8 cellular contexts compared by ENCODE assay signal in the genomic region with DNA sequence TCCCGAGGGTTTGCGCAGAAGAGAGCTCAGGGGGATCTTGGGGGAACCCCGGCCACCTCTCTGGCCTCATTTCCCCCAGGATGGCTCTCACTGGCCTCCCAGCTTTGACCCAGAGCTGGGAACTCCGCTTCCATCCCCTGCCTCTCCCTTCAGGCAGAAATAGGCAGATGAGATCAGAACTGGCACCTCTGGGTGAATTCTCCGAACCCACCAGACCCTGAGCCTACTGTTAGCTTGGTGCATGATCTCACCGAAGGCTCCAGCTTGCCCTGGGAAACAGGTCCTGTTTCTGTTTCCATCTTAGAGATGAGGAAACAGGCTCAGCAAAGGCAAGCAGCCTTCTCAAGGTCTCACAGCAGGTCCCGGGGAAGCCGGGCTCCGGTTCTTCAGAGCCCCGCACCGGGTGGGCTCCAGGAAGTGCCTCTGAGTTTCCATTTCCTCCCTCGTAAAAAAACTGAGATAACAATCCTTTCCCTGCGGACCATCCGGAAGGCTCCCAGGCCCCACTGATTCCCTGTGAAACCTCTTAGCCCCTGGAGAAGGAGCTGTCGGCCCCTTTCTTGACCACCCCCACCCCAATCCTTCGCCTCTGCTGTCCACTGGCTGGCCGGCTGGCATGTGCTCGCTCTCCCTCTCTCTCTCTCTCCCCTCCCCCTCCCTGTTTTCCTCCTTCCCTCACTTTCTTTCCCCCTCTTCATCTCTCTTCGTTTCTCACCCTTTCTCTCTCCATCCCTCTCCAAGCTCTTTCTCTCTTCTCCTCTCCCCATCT. TPM values are rescaled to one million over a fixed set of nuclear protein-coding genes. Genes with fewer than 3 reads are reported as not detected.
DNase-seq lines count a peak whose midpoint lies in the region; ATAC-seq, FAIRE-seq and TF ChIP-seq lines count a peak whose summit lies in the region.

No MANE protein-coding gene starts in this region.

- no peak for ATAC-seq in HG03097 (IDR thresholded peaks at IDR 0.05; ENCODE audit: low FRiP score, unreplicated experiment)
- no peak for ATAC-seq in GM21367 (IDR thresholded peaks at IDR 0.05; ENCODE audit: unreplicated experiment)

- no peak for DNase-seq in CD14-positive monocyte (ENCODE audit: low spot score)
- DNase-seq in NCI-H226: peak; percentile 36
- peak; percentile 67 for DNase-seq in endothelial cell (ENCODE audit: low spot score)
- no peak for DNase-seq in KBM-7
- no peak for DNase-seq in H54 (ENCODE audit: insufficient read length, low spot score)

- peaks cover 6% of the 10 kb centered on the region in 2 donors for H3K36me3 Mint-ChIP-seq in CD14-positive monocyte
- H3K36me3 Mint-ChIP-seq in endothelial cell (ENCODE audit: low read depth, unreplicated experiment): peaks cover 39% of the 10 kb centered on the region
- peaks cover 5% of the 10 kb centered on the region for H3K36me3 Mint-ChIP-seq in nephron (ENCODE audit: low read depth)

- no peak for FAIRE-seq in H54 (lab: Jason Lieb, UNC)

- H3K27ac Mint-ChIP-seq in CD14-positive monocyte (peak overlapping the region in 3 of 7 donors; percentile 40 to 68 (median 53)), endothelial cell (ENCODE audit: unreplicated experiment) (peak overlapping the region; percentile 99), nephron (peak overlapping the region; percentile 53 to 99 (median 94))

- H3K27me3 Mint-ChIP-seq in CD14-positive monocyte (ENCODE audit: low read depth in 3 of 3) (peaks cover 16 to 32% (median 25%) of the 10 kb centered on the region in 3 donors), endothelial cell (ENCODE audit: unreplicated experiment) (peaks cover 33% of the 10 kb centered on the region), nephron (ENCODE audit: low read depth) (no peaks in the 10 kb centered on the region)

- H3K4me3 Mint-ChIP-seq in CD14-positive monocyte (peak overlapping the region; percentile 96), endothelial cell (ENCODE audit: unreplicated experiment) (peak overlapping the region; percentile 100), nephron (peak overlapping the region; percentile 91 to 99 (median 99))

- in situ Hi-C loops in KBM-7 (cut with MboI; ENCODE audit: low pct_unique_long_range_greater_than_20kb, low sequenced_read_pairs): no loop called here

- TF ChIP-seq POLR2A in H54 (IDR thresholded peaks at IDR 0.05; ENCODE audit: low read depth, low read length): no peak

- H3K9me3 Mint-ChIP-seq in CD14-positive monocyte (peaks cover 0 to 3% (median 0%) of the 10 kb centered on the region in 7 donors), endothelial cell (ENCODE audit: unreplicated experiment) (no peaks in the 10 kb centered on the region), nephron (no peaks in the 10 kb centered on the region)

- TF ChIP-seq CTCF in CD14-positive monocyte (IDR thresholded peaks at IDR 0.05) (no peak), endothelial cell (IDR thresholded peaks at IDR 0.05; ENCODE audit: unreplicated experiment) (no peak), nephron (IDR thresholded peaks at IDR 0.05; ENCODE audit: unreplicated experiment in 3 of 3) (no peak)

- intact Hi-C loops in CD14-positive monocyte (cut with micrococcal nuclease): loop anchor here (2.0 to 10.0 kb wide), 6 partner anchors 21 to 273 kb away; a partner anchor contains a TSS

- H3K4me1 Mint-ChIP-seq in CD14-positive monocyte (peaks cover 43% of the 10 kb centered on the region), endothelial cell (ENCODE audit: unreplicated experiment) (peaks cover 54% of the 10 kb centered on the region), nephron (peaks cover 36% of the 10 kb centered on the region)

RNA-seq across cellular contexts. Expression of a gene that starts 2.1 kb away (rescaled TPM):
- polyA plus RNA-seq in CD14-positive monocyte: 10 to 100 TPM in 1 of 2 donors, 1 to 10 TPM in 1; 5.6 to 18.2 TPM
- total RNA-seq in endothelial cell (ENCODE audit: unreplicated experiment): 342 TPM

RNA-seq across cellular contexts. Expression of a gene that starts 39.3 kb away (rescaled TPM):
- polyA plus RNA-seq in CD14-positive monocyte: not detected
- total RNA-seq in endothelial cell (ENCODE audit: unreplicated experiment): 6.9 TPM

RNA-seq across cellular contexts. Expression of a gene that starts 42.8 kb away (rescaled TPM):
- polyA plus RNA-seq in CD14-positive monocyte: 10 to 100 TPM; 15.0 to 16.4 TPM
- total RNA-seq in endothelial cell (ENCODE audit: unreplicated experiment): 60.5 TPM

RNA-seq across cellular contexts. Expression of a gene that starts 57.4 kb away (rescaled TPM):
- under 1 TPM in 1 of 2 donors, not detected in 1; 0.30 TPM for polyA plus RNA-seq in CD14-positive monocyte
- total RNA-seq in endothelial cell (ENCODE audit: unreplicated experiment): 258 TPM

Comparison
In these comparisons a context has a peak if more than half of its experiments do, and no peak if none do; other contexts are left out.
1. DNase-seq: peak in NCI-H226 (single experiment) and endothelial cell (single experiment); none in CD14-positive monocyte (single experiment), KBM-7 (single experiment) and H54 (single experiment).
2. Peak in every context shown above with its lines, with median percentiles within 50 percentile points of each other: H3K4me3 Mint-ChIP-seq.